18 cellular contexts compared by ENCODE assay signal in the genomic region with DNA sequence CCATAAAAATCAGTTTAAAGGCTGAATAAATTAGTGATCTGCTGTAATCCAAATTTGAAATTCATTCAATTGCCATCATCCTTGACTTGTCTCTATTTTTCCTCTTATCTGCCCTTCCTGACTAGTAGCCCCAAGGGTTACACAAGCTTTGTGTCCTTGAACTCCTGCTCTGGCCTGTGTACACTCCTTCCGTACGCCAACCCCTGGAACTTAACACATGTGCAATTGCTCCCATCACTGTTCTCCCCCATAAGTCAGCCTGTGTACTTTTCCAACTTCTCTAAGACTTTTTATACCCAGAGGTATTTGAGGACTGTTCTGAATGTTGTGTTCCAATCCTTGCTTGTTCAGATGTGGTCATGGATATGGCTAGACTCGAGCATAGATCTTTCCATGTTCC.
"Had no signal": no experiment of that assay in that cellular context is flagged by ENCODE, and none has a peak within 500 bp of the region (broad histone marks: within the 10 kb centered on the region; RNA-seq: fewer than 3 reads in every experiment).

No MANE protein-coding gene starts in this region.

- H2AFZ ChIP-seq: parathyroid adenoma had no signal

- H3K4me3 ChIP-seq: dorsolateral prefrontal cortex, lower lobe of right lung, skin epidermis, spleen, thoracic aorta, tibial nerve, upper lobe of left lung had no signal

- H3K9ac ChIP-seq: parathyroid adenoma had no signal

- H3K27ac ChIP-seq: dorsolateral prefrontal cortex, lower lobe of right lung, neutrophil, parathyroid adenoma, skin epidermis, spleen, thoracic aorta, tibial nerve, upper lobe of left lung had no signal

- H3K36me3 ChIP-seq: lower lobe of right lung, neutrophil, spleen, thoracic aorta, tibial nerve, upper lobe of left lung had no signal

- H3K27me3 ChIP-seq: dorsolateral prefrontal cortex, neutrophil, spleen, tibial nerve, upper lobe of left lung had no signal

- H3K4me1 ChIP-seq: lower lobe of right lung, parathyroid adenoma, spleen, upper lobe of left lung had no signal

- ATAC-seq: lower lobe of right lung; natural killer cell treated with Interleukin-12 subunit alpha and Interleukin-12 subunit beta and Interleukin-15 and Interleukin-18, amount 100 ng/mL, for 72 hours; stimulated activated naive B cell treated with anti-CD40 and anti-IgM and Interleukin-4, amounts not matched to agents 10 μg/mL and 1 μg/mL and 100 μg/mL, for 72 hours had no signal

- H3K79me2 ChIP-seq: parathyroid adenoma had no signal

- FAIRE-seq: colon, frontal cortex, keratinocyte, urothelium cell line had no signal

- H3K9me3 ChIP-seq: lower lobe of right lung, neutrophil, spleen, thoracic aorta, tibial nerve, upper lobe of left lung had no signal

- DNase-seq: dorsolateral prefrontal cortex; effector CD4-positive, alpha-beta T cell; lower lobe of right lung; naive B cell; spleen; stimulated activated CD4-positive, alpha-beta T cell treated with anti-CD3 and anti-CD28 coated beads, Interleukin-4, amount 100 ng/mL, for 4 hours; stimulated activated naive B cell treated with anti-CD40 and anti-IgM and Interleukin-4, amounts not matched to agents 10 μg/mL and 1 μg/mL and 100 μg/mL, for 72 hours; upper lobe of left lung had no signal
